Comparison of ENCODE assay signal across 8 cellular contexts in genomic region chr12:96985515-96986362, GRCh38.
DNase-seq lines count a peak whose midpoint lies in the region; ATAC-seq, FAIRE-seq and TF ChIP-seq lines count a peak whose summit lies in the region.

No MANE protein-coding gene starts in this region.

- no peaks in the 10 kb centered on the region for H3K36me3 Mint-ChIP-seq in memory B cell

- ATAC-seq in GM21360 (IDR thresholded peaks at IDR 0.05; ENCODE audit: unreplicated experiment) (peak; percentile 85), memory B cell (ENCODE audit: low read depth) (peak; percentile 94)

- H3K27ac Mint-ChIP-seq in memory B cell: no peak overlapping the region

- DNase-seq in D721Med (ENCODE audit: insufficient read length, low spot score): peak; percentile 10
- peak; percentile 25 for DNase-seq in HPDE6-E6E7 (ENCODE audit: extremely low spot score)
- DNase-seq in cerebellum (ENCODE audit: low spot score): peak; percentile 6
- peak; percentile 42 to 60 for DNase-seq in memory B cell (ENCODE audit: low spot score in 2 of 2)
- DNase-seq in stimulated activated naive CD4-positive, alpha-beta T cell (lab: John Stamatoyannopoulos, UW): peak in 5 of 6 experiments; percentile 7 to 65 (median 37)
- no peak for DNase-seq in superior temporal gyrus (ENCODE audit: extremely low spot score)

- peaks cover 6% of the 10 kb centered on the region for H3K27me3 Mint-ChIP-seq in memory B cell

- H3K4me3 Mint-ChIP-seq in memory B cell: peak overlapping the region; percentile 69

- no peak for FAIRE-seq in D721Med (lab: Jason Lieb, UNC)

- TF ChIP-seq CTCF in D721Med (IDR thresholded peaks at IDR 0.05; ENCODE audit: insufficient read depth, missing control alignments): peak; percentile 62
- TF ChIP-seq CTCF in VCaP (conservative IDR thresholded peaks at IDR 0.05): peak; percentile 99

- H3K27ac ChIP-seq in VCaP: no peak overlapping the region

- H3K4me1 Mint-ChIP-seq in memory B cell: peaks cover 2% of the 10 kb centered on the region

- no peaks in the 10 kb centered on the region for H3K9me3 Mint-ChIP-seq in memory B cell
